In the genomic region with DNA sequence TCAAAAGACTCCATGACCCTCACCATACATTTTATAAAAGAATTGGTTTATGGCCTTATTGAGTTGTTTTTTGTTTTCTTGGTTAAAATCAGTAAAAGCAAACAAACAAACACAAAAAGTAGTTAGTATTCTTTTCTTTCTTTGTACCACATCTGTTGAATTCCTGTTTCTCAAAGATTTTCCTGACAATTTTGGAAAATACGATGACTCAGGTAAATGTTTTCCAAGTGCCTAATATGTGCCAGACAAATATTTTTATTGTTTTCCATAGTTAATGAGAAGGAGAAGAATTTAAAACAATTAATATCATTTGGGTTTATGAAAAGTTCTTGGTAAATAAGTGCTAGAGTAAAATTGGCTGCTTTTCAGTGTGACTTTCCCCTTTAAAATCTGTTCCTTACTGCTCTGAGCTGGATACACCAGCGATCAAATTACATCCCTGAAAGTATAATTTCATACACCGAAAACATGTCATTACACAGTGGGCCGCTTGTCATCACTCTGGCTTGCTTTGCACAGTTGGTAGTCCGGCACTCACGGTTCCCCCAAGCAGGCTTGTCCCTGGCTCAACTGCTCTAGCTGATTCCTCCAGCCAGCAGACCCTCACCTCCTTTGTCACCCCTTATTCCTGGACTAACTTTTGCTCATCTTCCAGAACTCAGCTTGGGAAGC, we compare ENCODE assay signal across 15 cellular contexts.
DNase-seq lines count a peak whose midpoint lies in the region; ATAC-seq and TF ChIP-seq lines count a peak whose summit lies in the region.
"Had no signal": no experiment of that assay in that cellular context is flagged by ENCODE, and none has a peak within 500 bp of the region (broad histone marks: within the 10 kb centered on the region; RNA-seq: fewer than 3 reads in every experiment).

No MANE protein-coding gene starts in this region.

- H3K9me3 Mint-ChIP-seq in natural killer cell, result peaks cover 0 to 3% of the 10 kb centered on the region in 2 donors

- H3K27me3 Mint-ChIP-seq in natural killer cell (ENCODE audit: low read depth in 2 of 2), result no peaks in the 10 kb centered on the region
- H3K27me3 Mint-ChIP-seq: CD4-positive, alpha-beta T cell had no signal

- intact Hi-C loops in natural killer cell (cut with micrococcal nuclease), result no loop called here

- in situ Hi-C loops in brain microvascular endothelial cell (cut with HindIII; ENCODE audit: low pct_ligation_motif_present, low sequenced_read_pairs), result no loop called here

- peak overlapping the region; percentile 8 to 65 for H3K27ac Mint-ChIP-seq in natural killer cell
- H3K27ac Mint-ChIP-seq: activated CD4-positive, alpha-beta T cell treated with anti-CD3 and anti-CD28 coated beads, Interleukin-2, amount 10 ng/mL, durations not matched to agents 24 days and 14 days; CD4-positive, alpha-beta T cell; stimulated activated naive CD8-positive, alpha-beta T cell treated with anti-CD3 and anti-CD28 coated beads, Interleukin-15, Interleukin-2, amounts not matched to agents 100 ng/mL and 50 ng/mL, for 24 hours had no signal

- peaks cover 23 to 31% of the 10 kb centered on the region in 2 donors for H3K4me1 Mint-ChIP-seq in natural killer cell

- H3K4me3 Mint-ChIP-seq in natural killer cell, result no peak overlapping the region
- H3K4me3 Mint-ChIP-seq: activated CD4-positive, alpha-beta T cell treated with anti-CD3 and anti-CD28 coated beads, Interleukin-2, amount 10 ng/mL, durations not matched to agents 24 days and 14 days; CD4-positive, alpha-beta T cell; stimulated activated naive CD8-positive, alpha-beta T cell treated with anti-CD3 and anti-CD28 coated beads, Interleukin-15, Interleukin-2, amounts not matched to agents 100 ng/mL and 50 ng/mL, for 24 hours had no signal

- H3K36me3 ChIP-seq in brain microvascular endothelial cell (replicated peaks), result no peaks in the 10 kb centered on the region

- TF ChIP-seq CTCF in AG10803 (conservative IDR thresholded peaks at IDR 0.05; ENCODE audit: low read length) (no peak), brain microvascular endothelial cell (IDR thresholded peaks at IDR 0.05; ENCODE audit: low read depth, low read length, missing control alignments) (no peak), natural killer cell (IDR thresholded peaks at IDR 0.05) (no peak)

- peak; percentile 46 for DNase-seq in AG10803 (ENCODE audit: low read depth)
- peak in 2 of 3 experiments; percentile 78 to 93 for DNase-seq in NCI-H1417 (lab: John Stamatoyannopoulos, UW)
- peak; percentile 66 for DNase-seq in brain microvascular endothelial cell
- DNase-seq in natural killer cell, result no peak
- no peak for DNase-seq in activated CD4-positive, alpha-beta T cell treated with anti-CD3 and anti-CD28 coated beads for 4 hours
- DNase-seq in activated CD8-positive, alpha-beta memory T cell treated with anti-CD3 and anti-CD28 coated beads for 24 hours, result no peak
- DNase-seq in activated T-cell treated with anti-CD3 and anti-CD28 coated beads for 4 hours, result no peak
- no peak for DNase-seq in epidermal melanocyte (ENCODE audit: insufficient read length, low spot score)
- DNase-seq: activated CD4-positive, alpha-beta T cell treated with anti-CD3 and anti-CD28 coated beads, Interleukin-2, amount 10 ng/mL, durations not matched to agents 24 days and 14 days; CD4-positive, alpha-beta T cell; KBM-7; NCI-H1694 treated with DMSO at 0.1 percent for 48 hours; PC-9; T-helper 2 cell had no signal

- H3K36me3 Mint-ChIP-seq in natural killer cell, result peaks cover 11% of the 10 kb centered on the region

- no peak for ATAC-seq in natural killer cell

- no peak overlapping the region for H3K27ac ChIP-seq in brain microvascular endothelial cell
- H3K27ac ChIP-seq: PC-9 had no signal

- no peak overlapping the region for H3K4me3 ChIP-seq in AG10803 (ENCODE audit: low read length)
- no peak overlapping the region for H3K4me3 ChIP-seq in brain microvascular endothelial cell (ENCODE audit: low read depth, low read length)
- H3K4me3 ChIP-seq: PC-9 had no signal

- H3K27me3 ChIP-seq in brain microvascular endothelial cell (replicated peaks), result no peaks in the 10 kb centered on the region

Comparison
In these comparisons a context has a peak if more than half of its experiments do, and no peak if none do; other contexts are left out.
1. DNase-seq: peak in AG10803 (single experiment), NCI-H1417 (2 of 3) and brain microvascular endothelial cell (single experiment); none in natural killer cell (single experiment), activated CD4-positive, alpha-beta T cell treated with anti-CD3 and anti-CD28 coated beads for 4 hours (0 of 2), activated CD8-positive, alpha-beta memory T cell treated with anti-CD3 and anti-CD28 coated beads for 24 hours (single experiment), activated T-cell treated with anti-CD3 and anti-CD28 coated beads for 4 hours (single experiment) and epidermal melanocyte (single experiment).